Comparison of ENCODE assay signal across 8 cellular contexts in genomic region chr9:34185778-34186551, GRCh38. TPM values are rescaled to one million over a fixed set of nuclear protein-coding genes. Genes with fewer than 3 reads are reported as not detected.
DNase-seq lines count a peak whose midpoint lies in the region; ATAC-seq and TF ChIP-seq lines count a peak whose summit lies in the region.

No MANE protein-coding gene starts in this region.

- H3K4me3 ChIP-seq in AG10803 (ENCODE audit: low read length) (no peak overlapping the region), esophagus squamous epithelium (no peak overlapping the region)

- DNase-seq in AG10803 (ENCODE audit: low read depth) (peak; percentile 97), SKM-1 treated with dmso at 0.1 percent for 144 hours (lab: John Stamatoyannopoulos, UW; ENCODE audit: unreplicated experiment) (peak; percentile 77), esophagus squamous epithelium (lab: John Stamatoyannopoulos, UW) (no peak), omental fat pad (ENCODE audit: low spot score) (no peak), islet precursor cell (no peak)

- peaks cover 15 to 76% (median 25%) of the 10 kb centered on the region in 3 donors for H3K4me1 ChIP-seq in esophagus squamous epithelium

- H3K27me3 ChIP-seq in esophagus squamous epithelium, result no peaks in the 10 kb centered on the region

- no peak for TF ChIP-seq CTCF in AG10803 (conservative IDR thresholded peaks at IDR 0.05; ENCODE audit: low read length)
- TF ChIP-seq CTCF in esophagus squamous epithelium (IDR thresholded peaks at IDR 0.05), result no peak
- no peak for TF ChIP-seq CTCF in omental fat pad (IDR thresholded peaks at IDR 0.05)

- WGBS in esophagus squamous epithelium, 2 donors, result 30 to 32% methylated on average over 3 of the region's 3 CpGs

- peak; percentile 69 for ATAC-seq in GM18858 (IDR thresholded peaks at IDR 0.05; ENCODE audit: unreplicated experiment)
- ATAC-seq in HG03575 (IDR thresholded peaks at IDR 0.05; ENCODE audit: extremely low read depth, insufficient number of reproducible peaks, low FRiP score, unreplicated experiment), result peak; percentile 59
- ATAC-seq in omental fat pad (ENCODE audit: low FRiP score), result peak; percentile 92
- ATAC-seq in GM21717 (IDR thresholded peaks at IDR 0.05; ENCODE audit: unreplicated experiment), result no peak

- peak overlapping the region; percentile 81 to 91 (median 86) for H3K27ac ChIP-seq in esophagus squamous epithelium

- TF ChIP-seq POLR2A in esophagus squamous epithelium (IDR thresholded peaks at IDR 0.05), result peak in 1 of 4 donors; percentile 14

- no peaks in the 10 kb centered on the region for H3K9me3 ChIP-seq in esophagus squamous epithelium

- peaks cover 0 to 30% (median 3%) of the 10 kb centered on the region in 3 donors for H3K36me3 ChIP-seq in esophagus squamous epithelium

- intact Hi-C loops in esophagus squamous epithelium (cut with DNase I), result no loop called here

RNA-seq across cellular contexts. Expression of gene UBAP1, which starts 7.1 kb away (rescaled TPM):
- total RNA-seq in esophagus squamous epithelium, result 10 to 100 TPM; 35.8 to 63.4 (median 55.1) TPM
- 10 to 100 TPM; 39.2 to 71.3 (median 51.1) TPM for total RNA-seq in omental fat pad

RNA-seq across cellular contexts. Expression of gene DCAF12, which starts 59.5 kb away (rescaled TPM):
- total RNA-seq in esophagus squamous epithelium (10 to 100 TPM; 26.5 to 40.9 (median 33.5) TPM), omental fat pad (10 to 100 TPM; 25.3 to 33.4 (median 29.3) TPM)

Comparison
In these comparisons a context has a peak if more than half of its experiments do, and no peak if none do; other contexts are left out.
1. DNase-seq: peak in AG10803 (single experiment) and SKM-1 treated with dmso at 0.1 percent for 144 hours (single experiment); none in esophagus squamous epithelium (single experiment), omental fat pad (single experiment) and islet precursor cell (single experiment).